Comparison of ENCODE assay signal across 11 cellular contexts in the genomic region with DNA sequence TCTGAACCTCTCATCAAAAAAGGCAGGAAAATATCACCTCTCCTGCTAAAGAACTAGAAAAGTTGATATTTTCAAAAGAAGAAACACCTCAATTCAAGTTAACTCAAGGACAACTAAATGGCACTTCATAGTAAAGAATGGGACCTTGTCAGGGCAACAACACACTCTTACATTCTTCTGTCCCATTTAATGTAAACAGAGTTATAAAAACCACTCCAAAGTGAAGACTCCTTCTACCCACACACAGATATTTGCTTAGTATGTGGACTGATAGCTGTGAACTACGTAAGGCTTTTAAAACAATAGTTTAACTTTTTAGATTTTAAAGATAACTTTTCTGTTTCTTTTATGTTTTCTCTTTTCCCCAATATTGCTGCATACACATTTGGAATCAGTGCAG.
"Had no signal": no experiment of that assay in that cellular context is flagged by ENCODE, and none has a peak within 500 bp of the region (broad histone marks: within the 10 kb centered on the region; RNA-seq: fewer than 3 reads in every experiment).

No MANE protein-coding gene starts in this region.

- H3K4me1 ChIP-seq: HAP-1 had no signal

- H3K27ac ChIP-seq: GM23248 had no signal

- DNase-seq: GM23248, GOT3, H7, H9, HCEC 1CT, HFFc6 had no signal

- FAIRE-seq: H1, H54 had no signal

- ATAC-seq: GM23338, HCT116 had no signal

- H3K36me3 ChIP-seq: HAP-1 had no signal

- H3K9me3 ChIP-seq: HAP-1 had no signal

- H3K4me3 ChIP-seq: GM23248, GM23338, HAP-1 had no signal
